Comparison of ENCODE assay signal across 1 cellular context in the genomic region with DNA sequence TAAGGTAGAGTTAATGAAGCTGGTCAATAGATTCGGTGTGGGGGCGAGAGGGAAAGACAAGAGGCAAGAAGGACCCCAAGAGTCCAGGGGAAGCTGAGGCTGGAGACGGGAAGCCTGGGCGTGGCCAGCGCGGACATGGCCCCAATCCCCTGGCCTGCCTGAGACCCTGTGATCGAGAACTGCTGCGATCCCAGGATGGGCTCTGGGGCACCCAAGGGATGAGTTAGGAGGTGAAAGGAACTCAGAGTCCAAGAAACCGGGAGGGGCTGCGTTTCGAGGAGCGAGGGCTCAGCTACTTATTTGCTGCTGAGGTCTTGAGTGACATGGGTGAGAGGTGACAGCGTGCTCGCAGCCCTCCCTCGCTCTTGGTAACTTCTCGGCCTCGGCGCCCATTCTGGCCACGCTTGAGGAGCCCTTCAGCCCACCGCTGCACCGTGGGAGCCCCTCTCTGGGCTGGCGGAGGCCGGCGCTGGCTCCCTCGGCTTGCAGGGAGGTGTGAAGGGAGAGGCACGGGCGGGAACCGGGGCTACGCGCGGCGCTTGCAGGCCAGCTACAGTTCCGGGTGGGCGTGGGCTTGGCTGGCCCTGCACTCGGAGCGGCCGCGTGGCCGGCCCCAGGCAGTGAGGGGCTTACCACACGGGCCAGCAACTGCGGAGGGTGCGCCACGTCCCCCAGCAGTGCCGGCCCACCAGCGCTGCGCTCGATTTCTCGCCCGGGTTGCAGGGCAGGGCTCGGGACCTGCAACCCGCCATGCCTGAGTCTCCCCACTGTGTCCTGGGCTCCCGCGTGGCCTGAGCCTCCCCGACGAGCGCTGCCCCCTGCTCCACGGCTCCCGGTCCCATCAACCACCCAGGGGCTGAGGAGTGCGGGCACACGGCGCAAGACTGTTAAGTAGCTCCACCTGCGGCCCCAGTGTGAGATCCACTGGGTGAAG.
TF ChIP-seq lines count a peak whose summit lies in the region.

No MANE protein-coding gene starts in this region.

TF ChIP-seq in H1, 55 proteins besides CTCF, POLR2A, EP300 and RAD21:
- TF ChIP-seq, protein P1, sequence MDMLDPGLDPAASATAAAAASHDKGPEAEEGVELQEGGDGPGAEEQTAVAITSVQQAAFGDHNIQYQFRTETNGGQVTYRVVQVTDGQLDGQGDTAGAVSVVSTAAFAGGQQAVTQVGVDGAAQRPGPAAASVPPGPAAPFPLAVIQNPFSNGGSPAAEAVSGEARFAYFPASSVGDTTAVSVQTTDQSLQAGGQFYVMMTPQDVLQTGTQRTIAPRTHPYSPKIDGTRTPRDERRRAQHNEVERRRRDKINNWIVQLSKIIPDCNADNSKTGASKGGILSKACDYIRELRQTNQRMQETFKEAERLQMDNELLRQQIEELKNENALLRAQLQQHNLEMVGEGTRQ (IDR thresholded peaks at IDR 0.05; ENCODE audit: low read length): no peak
- no peak for TF ChIP-seq TBP (IDR thresholded peaks at IDR 0.05; ENCODE audit: low read depth, low read length)
- TF ChIP-seq POLR2AphosphoS5 (IDR thresholded peaks at IDR 0.05; ENCODE audit: low read depth, low read length): no peak
- TF ChIP-seq, protein P2, sequence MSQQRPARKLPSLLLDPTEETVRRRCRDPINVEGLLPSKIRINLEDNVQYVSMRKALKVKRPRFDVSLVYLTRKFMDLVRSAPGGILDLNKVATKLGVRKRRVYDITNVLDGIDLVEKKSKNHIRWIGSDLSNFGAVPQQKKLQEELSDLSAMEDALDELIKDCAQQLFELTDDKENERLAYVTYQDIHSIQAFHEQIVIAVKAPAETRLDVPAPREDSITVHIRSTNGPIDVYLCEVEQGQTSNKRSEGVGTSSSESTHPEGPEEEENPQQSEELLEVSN (IDR thresholded peaks at IDR 0.05): no peak
- no peak for TF ChIP-seq TEAD4 (IDR thresholded peaks at IDR 0.05; ENCODE audit: low read depth, low read length)
- no peak for TF ChIP-seq EZH2 (IDR thresholded peaks at IDR 0.05; ENCODE audit: low read depth, low read length, severe bottlenecking)
- TF ChIP-seq TAF7 (optimal IDR thresholded peaks at IDR 0.05; ENCODE audit: borderline replicate concordance, low read depth, low read length): no peak
- no peak for TF ChIP-seq JUN (IDR thresholded peaks at IDR 0.05; ENCODE audit: low read depth, low read length)
- TF ChIP-seq SUZ12 (IDR thresholded peaks at IDR 0.05; ENCODE audit: low read length): no peak
- no peak for TF ChIP-seq GABPA (IDR thresholded peaks at IDR 0.05; ENCODE audit: borderline replicate concordance, insufficient read depth, low read length)
- no peak for TF ChIP-seq HDAC6 (IDR thresholded peaks at IDR 0.05; ENCODE audit: low read depth, low read length)
- TF ChIP-seq ATF2 (IDR thresholded peaks at IDR 0.05; ENCODE audit: low read length): no peak
- no peak for TF ChIP-seq RFX5 (IDR thresholded peaks at IDR 0.05; ENCODE audit: borderline replicate concordance, low read depth, low read length)
- TF ChIP-seq YY1 (IDR thresholded peaks at IDR 0.05; ENCODE audit: low read depth, low read length): no peak
- TF ChIP-seq NRF1 (IDR thresholded peaks at IDR 0.05; ENCODE audit: low read depth, low read length): no peak
- no peak for TF ChIP-seq BRCA1 (IDR thresholded peaks at IDR 0.05; ENCODE audit: low read depth, low read length)
- no peak for TF ChIP-seq CEBPB (IDR thresholded peaks at IDR 0.05; ENCODE audit: low read depth, low read length)
- no peak for TF ChIP-seq TCF12 (IDR thresholded peaks at IDR 0.05; ENCODE audit: low read depth, low read length)
